8 cellular contexts compared by ENCODE assay signal in the genomic region with DNA sequence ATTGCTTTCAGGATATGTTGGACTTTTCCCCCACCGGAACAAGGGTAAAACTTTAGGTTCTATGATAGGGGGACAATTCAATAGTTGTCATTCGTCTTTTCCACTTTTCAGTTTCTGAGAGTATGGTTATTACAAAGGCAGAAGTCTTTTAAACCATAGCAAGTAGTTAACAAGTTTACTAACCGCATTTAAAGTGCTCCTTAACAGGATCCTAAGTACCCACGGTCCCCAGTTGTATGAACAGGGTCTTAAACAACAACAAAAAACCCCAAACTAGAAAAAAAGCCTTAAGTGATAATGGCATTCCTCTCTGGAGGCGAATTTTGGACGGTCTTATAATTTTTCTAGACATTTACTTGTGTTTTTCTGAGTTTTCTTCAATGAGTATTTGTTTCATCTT. TPM values are rescaled to one million over a fixed set of nuclear protein-coding genes. Genes with fewer than 3 reads are reported as not detected.
DNase-seq lines count a peak whose midpoint lies in the region; ATAC-seq and TF ChIP-seq lines count a peak whose summit lies in the region.

No MANE protein-coding gene starts in this region.

- no peak for TF ChIP-seq CTCF in left ventricle myocardium inferior (IDR thresholded peaks at IDR 0.05; ENCODE audit: borderline replicate concordance)
- no peak for TF ChIP-seq CTCF in brain (conservative IDR thresholded peaks at IDR 0.05)

- no peak for ATAC-seq in Right ventricle myocardium superior (ENCODE audit: poor library complexity)
- ATAC-seq in HG03469 (IDR thresholded peaks at IDR 0.05; ENCODE audit: unreplicated experiment), result no peak
- no peak for ATAC-seq in HG03025 (IDR thresholded peaks at IDR 0.05; ENCODE audit: low FRiP score, unreplicated experiment)

- intact Hi-C loops in left ventricle myocardium inferior (cut with micrococcal nuclease) (no loop called here), Right ventricle myocardium superior (cut with DNase I) (loop anchor here (5.0 kb wide), 1 partner anchor 129 kb away; a partner anchor contains a TSS)

- H3K9me3 ChIP-seq in left ventricle myocardium inferior (replicated peaks), result no peaks in the 10 kb centered on the region
- H3K9me3 ChIP-seq in mesodermal cell (ENCODE audit: control insufficient read depth, low read length), result no peaks in the 10 kb centered on the region

- H3K9me3 Mint-ChIP-seq in brain, result no peaks in the 10 kb centered on the region

- H3K4me3 ChIP-seq in left ventricle myocardium inferior (peak overlapping the region; percentile 87), mesodermal cell (ENCODE audit: extremely low read depth, insufficient read depth, low read length, poor library complexity, severe bottlenecking) (peak overlapping the region; percentile 60)

- peaks cover 8% of the 10 kb centered on the region for H3K36me3 Mint-ChIP-seq in brain

- H3K27me3 ChIP-seq in left ventricle myocardium inferior (ENCODE audit: low read depth), result no peaks in the 10 kb centered on the region

- no peak for DNase-seq in left ventricle myocardium inferior
- DNase-seq in Right ventricle myocardium superior, result no peak
- DNase-seq in cerebellum (ENCODE audit: low spot score), result no peak
- no peak for DNase-seq in COLO668 (lab: John Stamatoyannopoulos, UW; ENCODE audit: unreplicated experiment)

- H3K4me3 Mint-ChIP-seq in brain, result peak overlapping the region; percentile 99 to 100 (median 100)

- H3K27ac Mint-ChIP-seq in brain, result peak overlapping the region; percentile 95 to 99 (median 98)

- 64 to 100% methylated on average over 1 to 2 of the region's 6 CpGs for WGBS in mesodermal cell (ENCODE audit: insufficient coverage in 2 of 2), 2 experiments

- H3K36me3 ChIP-seq in left ventricle myocardium inferior (peaks cover 17% of the 10 kb centered on the region), mesodermal cell (ENCODE audit: control insufficient read depth, insufficient read depth, low read length) (no peaks in the 10 kb centered on the region)

- H3K27me3 Mint-ChIP-seq in brain, result peaks cover 8% of the 10 kb centered on the region

- H3K4me1 Mint-ChIP-seq in brain, result peaks cover 60% of the 10 kb centered on the region

- peaks cover 42% of the 10 kb centered on the region for H3K4me1 ChIP-seq in left ventricle myocardium inferior
- H3K4me1 ChIP-seq in mesodermal cell (ENCODE audit: control insufficient read depth, insufficient read depth, low read length, poor library complexity, severe bottlenecking), result no peaks in the 10 kb centered on the region

- H3K27ac ChIP-seq in left ventricle myocardium inferior (replicated peaks), result peak overlapping the region; percentile 67
- H3K27ac ChIP-seq in mesodermal cell (ENCODE audit: low read depth, low read length, severe bottlenecking), result peak overlapping the region; percentile 89

RNA-seq across cellular contexts. Expression of a gene that starts 0.8 kb away (rescaled TPM):
- total RNA-seq in left ventricle myocardium inferior (22.6 TPM), Right ventricle myocardium superior (18.7 TPM), cerebellum (47.1 TPM)
- 17.3 TPM for polyA plus RNA-seq in brain (ENCODE audit: insufficient read depth, low read depth, low replicate concordance)
- polyA plus RNA-seq in mesodermal cell (2013, experiment 1 of 2), result 49.9 TPM
- 43.5 TPM for polyA plus RNA-seq in mesodermal cell (2013, experiment 2 of 2)
